2 cellular contexts compared by ENCODE assay signal in genomic region chr1:15468145-15468544, GRCh38.
A peak's percentile ranks its signal among the peaks of the same experiment; 100 is the strongest.
TF ChIP-seq lines count a peak whose summit lies in the region.

No MANE protein-coding gene starts in this region.

TF ChIP-seq in GM12891, 5 proteins besides CTCF, POLR2A, EP300 and RAD21:
- TF ChIP-seq POU2F2 (IDR thresholded peaks at IDR 0.05; ENCODE audit: low read depth, low read length) (no peak), SPI1 (IDR thresholded peaks at IDR 0.05; ENCODE audit: low read depth, low read length) (0 out of 2 replicates have a peak, but pooled peaks have one; percentile 4)

TF ChIP-seq in K562, 482 proteins besides CTCF, POLR2A, EP300 and RAD21:
- TF ChIP-seq SPI1 (IDR thresholded peaks at IDR 0.05; ENCODE audit: borderline replicate concordance, low read depth, low read length) = peak; percentile 76; the same call in 1 of the 2 replicates
- TF ChIP-seq, protein P1, sequence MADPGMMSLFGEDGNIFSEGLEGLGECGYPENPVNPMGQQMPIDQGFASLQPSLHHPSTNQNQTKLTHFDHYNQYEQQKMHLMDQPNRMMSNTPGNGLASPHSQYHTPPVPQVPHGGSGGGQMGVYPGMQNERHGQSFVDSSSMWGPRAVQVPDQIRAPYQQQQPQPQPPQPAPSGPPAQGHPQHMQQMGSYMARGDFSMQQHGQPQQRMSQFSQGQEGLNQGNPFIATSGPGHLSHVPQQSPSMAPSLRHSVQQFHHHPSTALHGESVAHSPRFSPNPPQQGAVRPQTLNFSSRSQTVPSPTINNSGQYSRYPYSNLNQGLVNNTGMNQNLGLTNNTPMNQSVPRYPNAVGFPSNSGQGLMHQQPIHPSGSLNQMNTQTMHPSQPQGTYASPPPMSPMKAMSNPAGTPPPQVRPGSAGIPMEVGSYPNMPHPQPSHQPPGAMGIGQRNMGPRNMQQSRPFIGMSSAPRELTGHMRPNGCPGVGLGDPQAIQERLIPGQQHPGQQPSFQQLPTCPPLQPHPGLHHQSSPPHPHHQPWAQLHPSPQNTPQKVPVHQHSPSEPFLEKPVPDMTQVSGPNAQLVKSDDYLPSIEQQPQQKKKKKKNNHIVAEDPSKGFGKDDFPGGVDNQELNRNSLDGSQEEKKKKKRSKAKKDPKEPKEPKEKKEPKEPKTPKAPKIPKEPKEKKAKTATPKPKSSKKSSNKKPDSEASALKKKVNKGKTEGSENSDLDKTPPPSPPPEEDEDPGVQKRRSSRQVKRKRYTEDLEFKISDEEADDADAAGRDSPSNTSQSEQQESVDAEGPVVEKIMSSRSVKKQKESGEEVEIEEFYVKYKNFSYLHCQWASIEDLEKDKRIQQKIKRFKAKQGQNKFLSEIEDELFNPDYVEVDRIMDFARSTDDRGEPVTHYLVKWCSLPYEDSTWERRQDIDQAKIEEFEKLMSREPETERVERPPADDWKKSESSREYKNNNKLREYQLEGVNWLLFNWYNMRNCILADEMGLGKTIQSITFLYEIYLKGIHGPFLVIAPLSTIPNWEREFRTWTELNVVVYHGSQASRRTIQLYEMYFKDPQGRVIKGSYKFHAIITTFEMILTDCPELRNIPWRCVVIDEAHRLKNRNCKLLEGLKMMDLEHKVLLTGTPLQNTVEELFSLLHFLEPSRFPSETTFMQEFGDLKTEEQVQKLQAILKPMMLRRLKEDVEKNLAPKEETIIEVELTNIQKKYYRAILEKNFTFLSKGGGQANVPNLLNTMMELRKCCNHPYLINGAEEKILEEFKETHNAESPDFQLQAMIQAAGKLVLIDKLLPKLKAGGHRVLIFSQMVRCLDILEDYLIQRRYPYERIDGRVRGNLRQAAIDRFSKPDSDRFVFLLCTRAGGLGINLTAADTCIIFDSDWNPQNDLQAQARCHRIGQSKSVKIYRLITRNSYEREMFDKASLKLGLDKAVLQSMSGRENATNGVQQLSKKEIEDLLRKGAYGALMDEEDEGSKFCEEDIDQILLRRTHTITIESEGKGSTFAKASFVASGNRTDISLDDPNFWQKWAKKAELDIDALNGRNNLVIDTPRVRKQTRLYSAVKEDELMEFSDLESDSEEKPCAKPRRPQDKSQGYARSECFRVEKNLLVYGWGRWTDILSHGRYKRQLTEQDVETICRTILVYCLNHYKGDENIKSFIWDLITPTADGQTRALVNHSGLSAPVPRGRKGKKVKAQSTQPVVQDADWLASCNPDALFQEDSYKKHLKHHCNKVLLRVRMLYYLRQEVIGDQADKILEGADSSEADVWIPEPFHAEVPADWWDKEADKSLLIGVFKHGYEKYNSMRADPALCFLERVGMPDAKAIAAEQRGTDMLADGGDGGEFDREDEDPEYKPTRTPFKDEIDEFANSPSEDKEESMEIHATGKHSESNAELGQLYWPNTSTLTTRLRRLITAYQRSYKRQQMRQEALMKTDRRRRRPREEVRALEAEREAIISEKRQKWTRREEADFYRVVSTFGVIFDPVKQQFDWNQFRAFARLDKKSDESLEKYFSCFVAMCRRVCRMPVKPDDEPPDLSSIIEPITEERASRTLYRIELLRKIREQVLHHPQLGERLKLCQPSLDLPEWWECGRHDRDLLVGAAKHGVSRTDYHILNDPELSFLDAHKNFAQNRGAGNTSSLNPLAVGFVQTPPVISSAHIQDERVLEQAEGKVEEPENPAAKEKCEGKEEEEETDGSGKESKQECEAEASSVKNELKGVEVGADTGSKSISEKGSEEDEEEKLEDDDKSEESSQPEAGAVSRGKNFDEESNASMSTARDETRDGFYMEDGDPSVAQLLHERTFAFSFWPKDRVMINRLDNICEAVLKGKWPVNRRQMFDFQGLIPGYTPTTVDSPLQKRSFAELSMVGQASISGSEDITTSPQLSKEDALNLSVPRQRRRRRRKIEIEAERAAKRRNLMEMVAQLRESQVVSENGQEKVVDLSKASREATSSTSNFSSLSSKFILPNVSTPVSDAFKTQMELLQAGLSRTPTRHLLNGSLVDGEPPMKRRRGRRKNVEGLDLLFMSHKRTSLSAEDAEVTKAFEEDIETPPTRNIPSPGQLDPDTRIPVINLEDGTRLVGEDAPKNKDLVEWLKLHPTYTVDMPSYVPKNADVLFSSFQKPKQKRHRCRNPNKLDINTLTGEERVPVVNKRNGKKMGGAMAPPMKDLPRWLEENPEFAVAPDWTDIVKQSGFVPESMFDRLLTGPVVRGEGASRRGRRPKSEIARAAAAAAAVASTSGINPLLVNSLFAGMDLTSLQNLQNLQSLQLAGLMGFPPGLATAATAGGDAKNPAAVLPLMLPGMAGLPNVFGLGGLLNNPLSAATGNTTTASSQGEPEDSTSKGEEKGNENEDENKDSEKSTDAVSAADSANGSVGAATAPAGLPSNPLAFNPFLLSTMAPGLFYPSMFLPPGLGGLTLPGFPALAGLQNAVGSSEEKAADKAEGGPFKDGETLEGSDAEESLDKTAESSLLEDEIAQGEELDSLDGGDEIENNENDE (IDR thresholded peaks at IDR 0.05; ENCODE audit: low read depth, low read length) = no peak
